In the genomic region with DNA sequence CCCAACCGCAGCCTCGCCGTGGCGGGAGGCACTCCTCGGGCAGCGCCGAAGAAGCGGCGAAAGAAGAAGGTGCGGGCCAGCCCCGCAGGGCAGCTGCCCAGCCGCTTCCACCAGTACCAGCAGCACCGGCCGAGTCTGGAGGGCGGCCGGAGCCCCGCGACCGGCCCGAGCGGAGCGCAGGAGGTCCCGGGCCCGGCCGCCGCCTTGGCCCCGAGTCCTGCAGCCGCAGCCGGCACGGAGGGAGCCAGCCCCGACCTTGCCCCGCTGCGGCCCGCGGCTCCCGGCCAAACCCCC, we compare ENCODE assay signal across 8 cellular contexts. TPM values are rescaled to one million over a fixed set of nuclear protein-coding genes. Genes with fewer than 3 reads are reported as not detected.
DNase-seq lines count a peak whose midpoint lies in the region; ATAC-seq and TF ChIP-seq lines count a peak whose summit lies in the region.

No MANE protein-coding gene starts in this region.

- H3K36me3 Mint-ChIP-seq in activated naive CD8-positive, alpha-beta T cell treated with anti-CD3 and anti-CD28 coated beads, Interleukin-2, amount 10 ng/mL, durations not matched to agents 7 days and 5 days: peaks cover 34% of the 10 kb centered on the region
- H3K36me3 Mint-ChIP-seq in immature natural killer cell: peaks cover 9 to 31% (median 20%) of the 10 kb centered on the region in 3 donors

- ATAC-seq in HG03432 (IDR thresholded peaks at IDR 0.05; ENCODE audit: unreplicated experiment): peak; percentile 13
- ATAC-seq in activated naive CD8-positive, alpha-beta T cell treated with anti-CD3 and anti-CD28 coated beads, Interleukin-2, amount 10 ng/mL, durations not matched to agents 7 days and 5 days (ENCODE audit: low read depth): peak; percentile 1
- no peak for ATAC-seq in HG02588 (IDR thresholded peaks at IDR 0.05; ENCODE audit: unreplicated experiment)

- 0 to 1% methylated on average over 9 to 11 of the region's 36 CpGs for WGBS in testis, 2 donors

- peak overlapping the region; percentile 98 for H3K27ac Mint-ChIP-seq in activated naive CD8-positive, alpha-beta T cell treated with anti-CD3 and anti-CD28 coated beads, Interleukin-2, amount 10 ng/mL, durations not matched to agents 7 days and 5 days
- peak overlapping the region; percentile 93 to 98 (median 98) for H3K27ac Mint-ChIP-seq in immature natural killer cell

- TF ChIP-seq CTCF in testis (IDR thresholded peaks at IDR 0.05): no peak

- POLR2A ChIA-PET in activated naive CD8-positive, alpha-beta T cell treated with anti-CD3 and anti-CD28 coated beads, Interleukin-2, amount 10 ng/mL, durations not matched to agents 7 days and 5 days (lab: Charles Lee): interaction anchor here (0.6 to 6.1 kb wide), 26 partner anchors 8 to 1506 kb away, joined by 3 to 103 read pairs (median 4); partner anchors contain the start of genes AKIRIN2, CASP8AP2, MAP3K7 and PM20D2

- DNase-seq in SKM-1 treated with dmso at 0.1 percent for 144 hours (lab: John Stamatoyannopoulos, UW; ENCODE audit: unreplicated experiment) (peak; percentile 14), SKM-1 (lab: John Stamatoyannopoulos, UW; ENCODE audit: unreplicated experiment) (no peak), immature natural killer cell (no peak), testis (no peak), germinal center (ENCODE audit: low spot score) (no peak)
- DNase-seq in activated naive CD8-positive, alpha-beta T cell treated with anti-CD3 and anti-CD28 coated beads, Interleukin-2, amount 10 ng/mL, durations not matched to agents 7 days and 5 days: no peak

- TF ChIP-seq POLR2A in testis (IDR thresholded peaks at IDR 0.05): no peak

- H3K4me1 ChIP-seq in testis: peaks cover 8% of the 10 kb centered on the region

- H3K9me3 Mint-ChIP-seq in activated naive CD8-positive, alpha-beta T cell treated with anti-CD3 and anti-CD28 coated beads, Interleukin-2, amount 10 ng/mL, durations not matched to agents 7 days and 5 days: no peaks in the 10 kb centered on the region
- no peaks in the 10 kb centered on the region for H3K9me3 Mint-ChIP-seq in immature natural killer cell

- H3K9me3 ChIP-seq in testis: no peaks in the 10 kb centered on the region

- intact Hi-C loops in testis (cut with DNase I; ENCODE audit: low total_unique reads): no loop called here

- no peaks in the 10 kb centered on the region for H3K27me3 ChIP-seq in testis

- peak overlapping the region; percentile 100 for H3K27ac ChIP-seq in testis

- peak overlapping the region; percentile 98 to 100 for H3K4me3 ChIP-seq in testis

- no peaks in the 10 kb centered on the region for H3K36me3 ChIP-seq in testis (ENCODE audit: low read depth, missing control alignments)

- H3K4me1 Mint-ChIP-seq in activated naive CD8-positive, alpha-beta T cell treated with anti-CD3 and anti-CD28 coated beads, Interleukin-2, amount 10 ng/mL, durations not matched to agents 7 days and 5 days: peaks cover 25% of the 10 kb centered on the region
- H3K4me1 Mint-ChIP-seq in immature natural killer cell: peaks cover 45 to 51% of the 10 kb centered on the region in 2 donors

- H3K4me3 Mint-ChIP-seq in activated naive CD8-positive, alpha-beta T cell treated with anti-CD3 and anti-CD28 coated beads, Interleukin-2, amount 10 ng/mL, durations not matched to agents 7 days and 5 days: peak overlapping the region; percentile 92
- H3K4me3 Mint-ChIP-seq in immature natural killer cell: peak overlapping the region; percentile 91 to 98 (median 96)

- H3K27me3 Mint-ChIP-seq in activated naive CD8-positive, alpha-beta T cell treated with anti-CD3 and anti-CD28 coated beads, Interleukin-2, amount 10 ng/mL, durations not matched to agents 7 days and 5 days: no peaks in the 10 kb centered on the region
- peaks cover 26 to 37% (median 36%) of the 10 kb centered on the region in 3 donors for H3K27me3 Mint-ChIP-seq in immature natural killer cell (ENCODE audit: low read depth in 3 of 3)

RNA-seq across cellular contexts. Expression of gene PNRC1, which starts 0.5 kb away (rescaled TPM):
- 100 to 1,000 TPM; 233 to 264 TPM for total RNA-seq in activated naive CD8-positive, alpha-beta T cell treated with anti-CD3 and anti-CD28 coated beads, Interleukin-2, amount 10 ng/mL, durations not matched to agents 7 days and 5 days
- 100 to 1,000 TPM; 255 to 629 (median 491) TPM for polyA plus RNA-seq in immature natural killer cell
- 100 to 1,000 TPM; 220 to 221 TPM for total RNA-seq in testis
- polyA plus RNA-seq in testis (ENCODE audit: insufficient read depth, low read depth, low replicate concordance): 83.2 TPM

RNA-seq across cellular contexts. Expression of gene SRSF12, which starts 36.8 kb away (rescaled TPM):
- not detected for total RNA-seq in activated naive CD8-positive, alpha-beta T cell treated with anti-CD3 and anti-CD28 coated beads, Interleukin-2, amount 10 ng/mL, durations not matched to agents 7 days and 5 days
- under 1 TPM in 2 of 3 donors, not detected in 1; 0.22 to 0.45 TPM for polyA plus RNA-seq in immature natural killer cell
- total RNA-seq in testis: 10 to 100 TPM; 14.7 to 21.7 TPM
- polyA plus RNA-seq in testis (ENCODE audit: insufficient read depth, low read depth, low replicate concordance): 30.1 TPM

Comparison
In these comparisons a context has a peak if more than half of its experiments do, and no peak if none do; other contexts are left out.
1. RNA of gene SRSF12, which starts 36.8 kb away (total RNA-seq): 14.7 to 21.7 TPM in testis; not detected in activated naive CD8-positive, alpha-beta T cell treated with anti-CD3 and anti-CD28 coated beads, Interleukin-2, amount 10 ng/mL, durations not matched to agents 7 days and 5 days; every median in the first group is over 10 times any median in the second.